ENCODE assay signal across 12 cellular contexts in the genomic region with DNA sequence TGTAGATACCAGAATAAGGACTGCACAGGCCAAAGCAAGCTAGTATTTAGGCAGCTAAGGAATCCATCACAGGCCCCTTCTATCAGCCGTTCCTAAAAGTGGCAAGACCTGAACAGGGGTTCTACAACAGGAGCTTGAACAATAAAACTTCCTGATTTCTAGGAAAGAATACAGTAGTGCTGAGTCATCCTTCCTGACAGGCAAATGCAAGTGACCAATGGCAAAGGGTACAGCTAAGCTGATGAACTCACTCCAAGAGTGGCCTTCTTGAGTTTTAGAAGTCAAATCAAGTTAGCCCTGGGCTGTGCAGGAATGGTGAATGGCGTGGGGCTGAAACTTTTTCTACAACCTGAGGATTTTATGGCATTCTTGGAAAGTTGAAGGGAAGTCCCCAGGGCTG.
DNase-seq lines count a peak whose midpoint lies in the region; ATAC-seq, FAIRE-seq and TF ChIP-seq lines count a peak whose summit lies in the region.
"Had no signal": no experiment of that assay in that cellular context is flagged by ENCODE, and none has a peak within 500 bp of the region (broad histone marks: within the 10 kb centered on the region; RNA-seq: fewer than 3 reads in every experiment).

No MANE protein-coding gene starts in this region.

- H2AFZ ChIP-seq in SK-N-SH (ENCODE audit: low read depth), result peak overlapping the region; percentile 12; the same call in 1 of the 2 replicates

- ATAC-seq in left cardiac atrium (no peak), GM19351 (IDR thresholded peaks at IDR 0.05; ENCODE audit: unreplicated experiment) (no peak), pancreas (no peak)

- H3K27me3 ChIP-seq in cardiac muscle cell (no peaks in the 10 kb centered on the region), SK-N-SH (ENCODE audit: insufficient read depth) (no peaks in the 10 kb centered on the region), pancreas (no peaks in the 10 kb centered on the region)

- no peaks in the 10 kb centered on the region for H3K79me2 ChIP-seq in SK-N-SH (ENCODE audit: insufficient read depth)

- POLR2A ChIA-PET in SK-N-SH (lab: Yijun Ruan, JAX), result no interaction called here

- WGBS in SK-N-SH (ENCODE audit: low lambda C conversion rate), result 81% methylated on average over 2 of the region's 2 CpGs
- 48 to 61% methylated on average over 2 of the region's 2 CpGs for WGBS in pancreas, 2 donors

- no peak for FAIRE-seq in pancreas (lab: Jason Lieb, UNC)
- FAIRE-seq: small intestine had no signal

- H3K9me3 ChIP-seq in cardiac muscle cell (ENCODE audit: low read depth) (no peaks in the 10 kb centered on the region), SK-N-SH (no peaks in the 10 kb centered on the region), pancreas (no peaks in the 10 kb centered on the region)

- H3K4me1 ChIP-seq in cardiac muscle cell (ENCODE audit: low read depth), result peaks cover 5% of the 10 kb centered on the region
- peaks cover 8 to 21% of the 10 kb centered on the region in 2 experiments; a peak in 3 of 4 replicates for H3K4me1 ChIP-seq in SK-N-SH (ENCODE audit: control insufficient read depth in 1 of 2, insufficient read depth in 2 of 2, low read depth in 1 of 2, low read length in 1 of 2)
- no peaks in the 10 kb centered on the region for H3K4me1 ChIP-seq in pancreas

- no peaks in the 10 kb centered on the region for H3K36me3 ChIP-seq in cardiac muscle cell
- no peaks in the 10 kb centered on the region for H3K36me3 ChIP-seq in SK-N-SH (replicated peaks in 1 of 2; ENCODE audit: control insufficient read depth in 1 of 2, insufficient read depth in 2 of 2, low read length in 1 of 2)
- H3K36me3 ChIP-seq in pancreas, result no peaks in the 10 kb centered on the region

- no peak overlapping the region for H3K4me2 ChIP-seq in SK-N-SH

- H3K4me3 ChIP-seq in cardiac muscle cell, result no peak overlapping the region
- no peak overlapping the region for H3K4me3 ChIP-seq in SK-N-SH (ENCODE audit: low read depth in 2 of 2, low read length in 1 of 2)
- H3K4me3 ChIP-seq in fibroblast of villous mesenchyme (ENCODE audit: low read depth, low read length), result no peak overlapping the region
- no peak overlapping the region for H3K4me3 ChIP-seq in pancreas

- peak overlapping the region; percentile 7 for H3K27ac ChIP-seq in cardiac muscle cell
- no peak overlapping the region; a peak in 1 of 4 replicates for H3K27ac ChIP-seq in SK-N-SH (ENCODE audit: low read depth in 2 of 2, low read length in 1 of 2)
- H3K27ac ChIP-seq in pancreas, result no peak overlapping the region

- TF ChIP-seq RAD21 in SK-N-SH (IDR thresholded peaks at IDR 0.05; ENCODE audit: low read length), result no peak

- intact Hi-C loops in left cardiac atrium (cut with DNase I), result no loop called here
- intact Hi-C loops in pancreas (cut with DNase I), result no loop called here

- no peak overlapping the region for H3K9ac ChIP-seq in SK-N-SH

- no peaks in the 10 kb centered on the region for H4K20me1 ChIP-seq in SK-N-SH (ENCODE audit: insufficient read depth)

- TF ChIP-seq CTCF in cardiac muscle cell (IDR thresholded peaks at IDR 0.05; ENCODE audit: low read depth, low read length) (no peak), SK-N-SH (IDR thresholded peaks at IDR 0.05) (no peak), fibroblast of villous mesenchyme (IDR thresholded peaks at IDR 0.05; ENCODE audit: insufficient read depth, low read depth, low read length) (no peak), pancreas (IDR thresholded peaks at IDR 0.05) (no peak)

- no peaks in the 10 kb centered on the region for H3K9me2 ChIP-seq in SK-N-SH

- DNase-seq in cardiac muscle cell (ENCODE audit: low read depth in 1 of 2, low spot score in 1 of 2) (peak; percentile 6 to 17), left cardiac atrium (no peak), SK-N-SH (no peak), fibroblast of villous mesenchyme (ENCODE audit: low read depth) (peak; percentile 32), pancreas (no peak), occipital lobe (lab: John Stamatoyannopoulos, UW) (no peak)
- no peak for DNase-seq in stimulated activated naive CD4-positive, alpha-beta T cell treated with Interleukin-2 at 50 U/mL for 16 hours (lab: John Stamatoyannopoulos, UW)
- DNase-seq: activated CD4-positive, alpha-beta memory T cell treated with anti-CD3 and anti-CD28 coated beads, Interleukin-2, amount 10 ng/mL, durations not matched to agents 7 days and 5 days; effector CD8-positive, alpha-beta T cell; NCI-H1048; small intestine had no signal

- CTCF ChIA-PET in SK-N-SH (lab: Yijun Ruan, JAX), result interaction anchor here (1.0 kb wide), 1 partner anchor 108 kb away, joined by 3 read pairs; no protein-coding TSS in a partner anchor

- peaks cover 9% of the 10 kb centered on the region for H3F3A ChIP-seq in SK-N-SH (replicated peaks; ENCODE audit: insufficient read depth)

- no peak for TF ChIP-seq EP300 in SK-N-SH (IDR thresholded peaks at IDR 0.05; ENCODE audit: borderline replicate concordance in 1 of 2, low read depth in 1 of 2, low read length in 1 of 2)

TF ChIP-seq in SK-N-SH, 30 proteins besides CTCF, POLR2A, EP300 and RAD21:
- TF ChIP-seq, protein P1, sequence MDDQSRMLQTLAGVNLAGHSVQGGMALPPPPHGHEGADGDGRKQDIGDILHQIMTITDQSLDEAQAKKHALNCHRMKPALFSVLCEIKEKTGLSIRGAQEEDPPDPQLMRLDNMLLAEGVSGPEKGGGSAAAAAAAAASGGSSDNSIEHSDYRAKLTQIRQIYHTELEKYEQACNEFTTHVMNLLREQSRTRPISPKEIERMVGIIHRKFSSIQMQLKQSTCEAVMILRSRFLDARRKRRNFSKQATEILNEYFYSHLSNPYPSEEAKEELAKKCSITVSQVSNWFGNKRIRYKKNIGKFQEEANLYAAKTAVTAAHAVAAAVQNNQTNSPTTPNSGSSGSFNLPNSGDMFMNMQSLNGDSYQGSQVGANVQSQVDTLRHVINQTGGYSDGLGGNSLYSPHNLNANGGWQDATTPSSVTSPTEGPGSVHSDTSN (IDR thresholded peaks at IDR 0.05), result peak; percentile 41; the same call in 1 of the 2 replicates
- TF ChIP-seq JUND (IDR thresholded peaks at IDR 0.05) (peak; percentile 22; the same call in 1 of the 2 replicates), YY1 (IDR thresholded peaks at IDR 0.05; ENCODE audit: low read depth) (no peak), FOSL2 (IDR thresholded peaks at IDR 0.05; ENCODE audit: borderline replicate concordance, low read depth) (peak; percentile 55; the same call in 1 of the 2 replicates)

Comparison
In these comparisons a context has a peak if more than half of its experiments do, and no peak if none do; other contexts are left out.
1. DNase-seq: peak in cardiac muscle cell (2 of 2) and fibroblast of villous mesenchyme (single experiment); none in left cardiac atrium (single experiment), SK-N-SH (single experiment), stimulated activated naive CD4-positive, alpha-beta T cell treated with Interleukin-2 at 50 U/mL for 16 hours (single experiment), pancreas (0 of 6) and occipital lobe (single experiment).